In the genomic region with DNA sequence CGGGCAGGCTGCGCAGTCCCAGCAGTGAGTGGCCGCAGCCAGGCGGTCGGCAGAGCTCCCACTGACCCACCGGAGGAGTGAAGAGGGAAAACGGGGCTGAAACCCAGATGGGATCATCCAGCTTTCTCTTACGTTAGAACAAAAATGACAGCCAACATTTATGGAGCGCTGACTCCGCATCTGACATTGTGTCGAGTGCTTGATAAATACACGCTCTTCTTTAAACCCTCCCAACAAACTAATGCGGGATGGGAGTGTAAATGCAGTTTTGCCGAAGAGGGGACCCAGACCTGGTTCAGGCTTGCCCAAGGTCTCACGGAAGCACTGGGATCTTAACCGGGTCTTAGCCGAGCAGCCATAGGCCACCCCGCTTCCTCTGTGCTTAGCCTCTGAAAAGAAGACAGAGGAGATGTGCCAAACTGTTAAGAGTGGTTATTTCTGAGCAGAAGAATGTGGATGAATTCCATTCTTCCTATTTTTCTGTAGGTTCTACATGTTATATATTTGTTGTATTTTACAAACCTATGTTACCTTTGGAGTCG, we compare ENCODE assay signal across 9 cellular contexts. TPM values are rescaled to one million over a fixed set of nuclear protein-coding genes. Genes with fewer than 3 reads are reported as not detected.
DNase-seq lines count a peak whose midpoint lies in the region; ATAC-seq and TF ChIP-seq lines count a peak whose summit lies in the region.
"Had no signal": no experiment of that assay in that cellular context is flagged by ENCODE, and none has a peak within 500 bp of the region (broad histone marks: within the 10 kb centered on the region; RNA-seq: fewer than 3 reads in every experiment).

No MANE protein-coding gene starts in this region.

- peak overlapping the region; percentile 98 for H3K27ac ChIP-seq in SK-N-MC
- peak overlapping the region in 1 of 2 donors; percentile 55 for H3K27ac ChIP-seq in right atrium auricular region
- peak overlapping the region in 1 of 4 donors; percentile 64 for H3K27ac ChIP-seq in gastrocnemius medialis

- H3K27me3 ChIP-seq in right atrium auricular region (no peaks in the 10 kb centered on the region), gastrocnemius medialis (peaks cover 10 to 33% (median 19%) of the 10 kb centered on the region in 3 donors)

- no peaks in the 10 kb centered on the region for H3K9me3 ChIP-seq in SK-N-MC (ENCODE audit: low read depth, low read length)
- no peaks in the 10 kb centered on the region for H3K9me3 ChIP-seq in right atrium auricular region
- no peaks in the 10 kb centered on the region for H3K9me3 ChIP-seq in gastrocnemius medialis

- TF ChIP-seq POLR2A in gastrocnemius medialis (IDR thresholded peaks at IDR 0.05): no peak

- DNase-seq in SK-N-MC (ENCODE audit: low read depth, low spot score) (no peak), right atrium auricular region (ENCODE audit: low spot score) (no peak), gastrocnemius medialis (no peak), dermis blood vessel endothelial cell (no peak), NCI-H774 (lab: John Stamatoyannopoulos, UW) (no peak), AG20443 (ENCODE audit: low spot score) (no peak), NCI-H524 treated with DMSO at 0.1 percent for 48 hours (lab: John Stamatoyannopoulos, UW) (no peak)
- DNase-seq: NCI-H1436 treated with DMSO at 0.1 percent for 48 hours had no signal

- TF ChIP-seq CTCF in GM12875 (IDR thresholded peaks at IDR 0.05; ENCODE audit: borderline replicate concordance, insufficient read depth, low read depth, low read length): no peak
- TF ChIP-seq CTCF in right atrium auricular region (IDR thresholded peaks at IDR 0.05): no peak
- TF ChIP-seq CTCF in gastrocnemius medialis (IDR thresholded peaks at IDR 0.05 in 4 of 5, conservative IDR thresholded peaks at IDR 0.05 in 1 of 5): no peak

- intact Hi-C loops in gastrocnemius medialis (cut with DNase I; ENCODE audit: low total_unique reads): no loop called here

- H3K4me1 ChIP-seq in right atrium auricular region: peaks cover 0 to 24% of the 10 kb centered on the region in 2 donors
- H3K4me1 ChIP-seq in gastrocnemius medialis: peaks cover 5 to 14% of the 10 kb centered on the region in 2 donors

- in situ Hi-C loops in gastrocnemius medialis (cut with MboI; ENCODE audit: low sequenced_read_pairs in 4 of 4): no loop called here

- peak in 1 of 2 donors; percentile 5 for ATAC-seq in gastrocnemius medialis

- H3K9ac ChIP-seq in SK-N-MC (ENCODE audit: insufficient read length): peak overlapping the region; percentile 62

- H3K36me3 ChIP-seq in SK-N-MC (ENCODE audit: insufficient read depth, low read length): no peaks in the 10 kb centered on the region
- no peaks in the 10 kb centered on the region for H3K36me3 ChIP-seq in right atrium auricular region
- H3K36me3 ChIP-seq in gastrocnemius medialis: no peaks in the 10 kb centered on the region

- H3K4me3 ChIP-seq in GM12875 (ENCODE audit: low read depth, low read length): peak overlapping the region; percentile 66
- peak overlapping the region; percentile 80 for H3K4me3 ChIP-seq in SK-N-MC
- H3K4me3 ChIP-seq in right atrium auricular region: peak overlapping the region; percentile 52 to 63
- H3K4me3 ChIP-seq in gastrocnemius medialis: peak overlapping the region; percentile 54 to 70 (median 60)

RNA-seq across cellular contexts. Expression of a gene that starts 3.5 kb away (rescaled TPM):
- under 1 TPM in 1 of 2 donors, not detected in 1; 0.24 TPM for total RNA-seq in right atrium auricular region
- not detected for total RNA-seq in gastrocnemius medialis
- total RNA-seq in dermis blood vessel endothelial cell: not detected in 2 replicates
